27 cellular contexts compared by ENCODE assay signal in the genomic region with DNA sequence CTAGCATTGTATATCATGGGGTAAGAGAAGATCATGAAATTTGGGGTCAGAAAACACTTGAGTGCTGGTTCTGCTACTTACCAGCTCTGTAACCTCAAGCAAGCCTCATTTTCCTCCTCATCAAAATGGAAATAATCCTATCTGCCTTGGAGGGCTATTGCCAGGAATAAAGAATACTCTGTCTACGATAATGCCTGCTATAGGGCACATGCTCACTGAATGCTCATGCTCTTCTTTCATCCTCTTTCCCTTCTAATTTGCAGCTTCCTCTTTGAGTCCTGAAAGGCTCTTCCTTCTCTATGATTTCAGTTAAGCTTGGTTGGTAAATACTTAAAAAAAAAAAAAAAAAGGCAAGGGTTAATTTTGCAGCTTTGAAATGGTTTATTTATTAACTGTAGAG. TPM values are rescaled to one million over a fixed set of nuclear protein-coding genes. Genes with fewer than 3 reads are reported as not detected.
DNase-seq lines count a peak whose midpoint lies in the region; ATAC-seq and TF ChIP-seq lines count a peak whose summit lies in the region.
"Had no signal": no experiment of that assay in that cellular context is flagged by ENCODE, and none has a peak within 500 bp of the region (broad histone marks: within the 10 kb centered on the region; RNA-seq: fewer than 3 reads in every experiment).

No MANE protein-coding gene starts in this region.

- no peak overlapping the region for H3K4me3 Mint-ChIP-seq in endodermal cell
- H3K4me3 Mint-ChIP-seq in osteocyte (ENCODE audit: unreplicated experiment): no peak overlapping the region
- H3K4me3 Mint-ChIP-seq: activated CD8-positive, alpha-beta memory T cell treated with anti-CD3 and anti-CD28 coated beads, Interleukin-2, amount 10 ng/mL, durations not matched to agents 7 days and 5 days had no signal

- peaks cover 2% of the 10 kb centered on the region for H3K36me3 Mint-ChIP-seq in endodermal cell (ENCODE audit: low read depth)
- no peaks in the 10 kb centered on the region for H3K36me3 Mint-ChIP-seq in osteocyte (ENCODE audit: unreplicated experiment)

- H3K36me3 ChIP-seq in endodermal cell (ENCODE audit: control insufficient read depth, insufficient read depth, low read length): no peaks in the 10 kb centered on the region
- H3K36me3 ChIP-seq: BLaER1, heart left ventricle, WERI-Rb-1 had no signal

- WGBS in endodermal cell (ENCODE audit: insufficient coverage in 1 of 2, insufficient read length in 1 of 2), 2 experiments: 78 to 96% methylated on average over 1 of the region's 1 CpG

- DNase-seq in COLO829 (ENCODE audit: low spot score) (peak; percentile 89), OCI-M1 (lab: John Stamatoyannopoulos, UW) (peak; percentile 0), endodermal cell (no peak), osteocyte (ENCODE audit: extremely low spot score, unreplicated experiment) (no peak), HuH-7 (ENCODE audit: low spot score) (no peak), GM13976 (ENCODE audit: low spot score) (no peak)
- DNase-seq: activated CD4-positive, alpha-beta T cell treated with anti-CD3 and anti-CD28 coated beads, Interleukin-2, amount 50 U/mL, for 1 hour; activated CD8-positive, alpha-beta memory T cell treated with anti-CD3 and anti-CD28 coated beads, Interleukin-2, amount 10 ng/mL, durations not matched to agents 7 days and 5 days; activated naive CD4-positive, alpha-beta T cell treated with anti-CD3 and anti-CD28 coated beads, Interleukin-2, amount 50 U/mL, for 16 hours; COR-L47; dermis blood vessel endothelial cell; DMS79 treated with DMSO at 0.1 percent for 48 hours; heart left ventricle; KG1; mammary epithelial cell; NCI-H1436; NCI-H524; NK-92 treated with Interleukin-12 subunit alpha and Interleukin-12 subunit beta, amount 100 ng/mL, for 24 hours; stimulated activated CD4-positive, alpha-beta T cell treated with anti-CD3 and anti-CD28 coated beads, Interleukin-2, amount 100 ng/mL, for 24 hours; WERI-Rb-1 had no signal

- TF ChIP-seq CTCF in endodermal cell (conservative IDR thresholded peaks at IDR 0.05) (no peak), osteocyte (IDR thresholded peaks at IDR 0.05) (no peak), GM13976 (IDR thresholded peaks at IDR 0.05; ENCODE audit: borderline replicate concordance, control extremely low read depth, extremely low read depth, insufficient read depth, missing control alignments) (no peak)

- peak overlapping the region; percentile 48 for H3K27ac Mint-ChIP-seq in endodermal cell
- peak overlapping the region; percentile 67 for H3K27ac Mint-ChIP-seq in osteocyte (ENCODE audit: unreplicated experiment)
- H3K27ac Mint-ChIP-seq: activated CD8-positive, alpha-beta memory T cell treated with anti-CD3 and anti-CD28 coated beads, Interleukin-2, amount 10 ng/mL, durations not matched to agents 7 days and 5 days had no signal

- H3K4me3 ChIP-seq in endodermal cell (ENCODE audit: low read length): peak overlapping the region; percentile 5
- H3K4me3 ChIP-seq: BLaER1, heart left ventricle, smooth muscle cell had no signal

- in situ Hi-C loops in GM13976 (cut with MboI; ENCODE audit: low sequenced_read_pairs, unreplicated experiment): no loop called here

- ATAC-seq in GM21576 (IDR thresholded peaks at IDR 0.05; ENCODE audit: unreplicated experiment) (no peak), GM19455 (IDR thresholded peaks at IDR 0.05; ENCODE audit: unreplicated experiment) (no peak)
- ATAC-seq: activated CD8-positive, alpha-beta memory T cell treated with anti-CD3 and anti-CD28 coated beads, Interleukin-2, amount 10 ng/mL, durations not matched to agents 7 days and 5 days; SK-N-SH treated with all-trans-retinoic acid at 6 μM for 48 hours had no signal

- peaks cover 2% of the 10 kb centered on the region for H3K27me3 Mint-ChIP-seq in endodermal cell (ENCODE audit: insufficient read depth)
- peaks cover 8% of the 10 kb centered on the region for H3K27me3 Mint-ChIP-seq in osteocyte (ENCODE audit: unreplicated experiment)

- peaks cover 9% of the 10 kb centered on the region for H3K4me1 ChIP-seq in endodermal cell (ENCODE audit: control insufficient read depth, insufficient read depth, low read length)
- H3K4me1 ChIP-seq: BLaER1 had no signal

- no peak overlapping the region for H3K9ac ChIP-seq in endodermal cell (ENCODE audit: extremely low read depth, low read length, poor library complexity, severe bottlenecking)
- H3K9ac ChIP-seq: BLaER1 had no signal

- H3K27me3 ChIP-seq in endodermal cell (ENCODE audit: control insufficient read depth, insufficient read depth, low read length, poor library complexity, severe bottlenecking): no peaks in the 10 kb centered on the region
- H3K27me3 ChIP-seq: BLaER1, heart left ventricle had no signal

- H3K9me3 Mint-ChIP-seq in endodermal cell (peaks cover 30% of the 10 kb centered on the region), osteocyte (ENCODE audit: unreplicated experiment) (no peaks in the 10 kb centered on the region)

- H3K27ac ChIP-seq in endodermal cell (ENCODE audit: low read depth, low read length): no peak overlapping the region
- H3K27ac ChIP-seq: BLaER1, WERI-Rb-1 had no signal

- peaks cover 44% of the 10 kb centered on the region for H3K9me3 ChIP-seq in endodermal cell (ENCODE audit: control insufficient read depth, low read length)
- H3K9me3 ChIP-seq: heart left ventricle had no signal

- H3K4me1 Mint-ChIP-seq in endodermal cell (peaks cover 27% of the 10 kb centered on the region), osteocyte (ENCODE audit: unreplicated experiment) (peaks cover 38% of the 10 kb centered on the region)
- H3K4me1 Mint-ChIP-seq: activated CD8-positive, alpha-beta memory T cell treated with anti-CD3 and anti-CD28 coated beads, Interleukin-2, amount 10 ng/mL, durations not matched to agents 7 days and 5 days had no signal

RNA-seq across cellular contexts. Expression of a gene that starts 12.8 kb away (rescaled TPM):
- total RNA-seq in endodermal cell (under 1 TPM in 1 of 2 donors, not detected in 1; 0.88 TPM), osteocyte (not detected in 2 replicates)
- 0.28 TPM for polyA plus RNA-seq in endodermal cell (2013, experiment 1 of 2)
- 0.12 TPM for polyA plus RNA-seq in endodermal cell (2013, experiment 2 of 2)
- total RNA-seq: activated CD8-positive, alpha-beta memory T cell treated with anti-CD3 and anti-CD28 coated beads, Interleukin-2, amount 10 ng/mL, durations not matched to agents 7 days and 5 days; dermis blood vessel endothelial cell; endothelial cell of umbilical vein; mammary epithelial cell; renal cortical epithelial cell; smooth muscle cell had no signal
- polyA plus RNA-seq: endothelial cell of umbilical vein, heart left ventricle, mammary epithelial cell, smooth muscle cell had no signal

Comparison
In these comparisons a context has a peak if more than half of its experiments do, and no peak if none do; other contexts are left out.
1. DNase-seq: peak in COLO829 (single experiment) and OCI-M1 (single experiment); none in endodermal cell (single experiment), osteocyte (single experiment), HuH-7 (single experiment) and GM13976 (single experiment).